In the genomic region with DNA sequence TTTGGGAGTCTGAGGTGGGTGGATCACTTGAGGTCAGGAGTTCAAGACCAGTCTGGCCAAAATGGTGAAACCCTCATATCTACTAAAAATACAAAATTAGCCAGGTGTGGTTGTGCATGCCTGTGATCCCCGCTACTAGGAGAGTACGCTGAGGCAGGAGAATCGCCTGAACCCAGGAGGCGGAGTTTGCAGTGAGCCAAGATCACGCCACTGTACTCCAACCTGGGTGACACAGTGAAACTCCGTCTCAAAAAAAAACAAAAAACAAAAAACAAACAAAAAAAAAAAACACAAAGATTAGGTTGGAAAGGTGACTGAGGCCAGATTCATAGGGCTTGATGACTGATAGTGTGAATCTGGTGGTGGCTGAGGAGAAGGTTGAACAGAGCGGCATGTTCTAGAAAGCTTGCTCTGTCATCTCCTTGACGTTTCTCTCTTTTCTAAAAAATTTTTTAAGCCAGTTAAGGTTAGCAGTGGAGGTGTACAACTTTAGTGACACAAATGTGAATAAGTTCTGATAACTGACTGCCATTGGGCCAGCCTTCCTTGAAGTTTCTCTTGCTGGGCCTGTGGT, we compare ENCODE assay signal across 1 cellular context.
TF ChIP-seq lines count a peak whose summit lies in the region.

No MANE protein-coding gene starts in this region.

TF ChIP-seq in endothelial cell of umbilical vein, 7 proteins besides CTCF, POLR2A, EP300 and RAD21:
- TF ChIP-seq MYC (IDR thresholded peaks at IDR 0.05; ENCODE audit: low read depth, low read length) (no peak), JUN (IDR thresholded peaks at IDR 0.05; ENCODE audit: borderline replicate concordance, insufficient read depth, insufficient read length, low read depth) (no peak)
- TF ChIP-seq, protein P1, sequence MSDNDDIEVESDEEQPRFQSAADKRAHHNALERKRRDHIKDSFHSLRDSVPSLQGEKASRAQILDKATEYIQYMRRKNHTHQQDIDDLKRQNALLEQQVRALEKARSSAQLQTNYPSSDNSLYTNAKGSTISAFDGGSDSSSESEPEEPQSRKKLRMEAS (IDR thresholded peaks at IDR 0.05; ENCODE audit: insufficient read depth, insufficient read length), result no peak
TF ChIP-seq in endothelial cell of umbilical vein: peak in this region for 0.
